ENCODE assay signal across 9 cellular contexts in genomic region chr9:121620777-121621437, GRCh38. TPM values are rescaled to one million over a fixed set of nuclear protein-coding genes. Genes with fewer than 3 reads are reported as not detected.
DNase-seq lines count a peak whose midpoint lies in the region; ATAC-seq, FAIRE-seq and TF ChIP-seq lines count a peak whose summit lies in the region.
"Had no signal": no experiment of that assay in that cellular context is flagged by ENCODE, and none has a peak within 500 bp of the region (broad histone marks: within the 10 kb centered on the region; RNA-seq: fewer than 3 reads in every experiment).

No MANE protein-coding gene starts in this region.

- H3K27ac Mint-ChIP-seq in mesothelial cell of epicardium = peak overlapping the region; percentile 50
- H3K27ac Mint-ChIP-seq in CD8-positive, alpha-beta T cell = no peak overlapping the region

- H3K27me3 ChIP-seq in small intestine (ENCODE audit: control insufficient read depth in 2 of 2, insufficient read depth in 2 of 2, low read length in 2 of 2) = no peaks in the 10 kb centered on the region
- no peaks in the 10 kb centered on the region for H3K27me3 ChIP-seq in CD8-positive, alpha-beta T cell (ENCODE audit: insufficient read depth, low read length)

- FAIRE-seq in small intestine (lab: Jason Lieb, UNC) = no peak
- FAIRE-seq in frontal cortex (lab: Jason Lieb, UNC) = no peak
- FAIRE-seq: colon had no signal

- no peak overlapping the region for H3K4me3 Mint-ChIP-seq in mesothelial cell of epicardium
- no peak overlapping the region for H3K4me3 Mint-ChIP-seq in CD8-positive, alpha-beta T cell

- TF ChIP-seq CTCF in mesothelial cell of epicardium (IDR thresholded peaks at IDR 0.05; ENCODE audit: unreplicated experiment) = peak; percentile 36
- no peak for TF ChIP-seq CTCF in CD8-positive, alpha-beta T cell (IDR thresholded peaks at IDR 0.05)

- H3K4me1 Mint-ChIP-seq in mesothelial cell of epicardium = peaks cover 5% of the 10 kb centered on the region
- H3K4me1 Mint-ChIP-seq in CD8-positive, alpha-beta T cell (ENCODE audit: low read depth) = no peaks in the 10 kb centered on the region

- no peak for ATAC-seq in CD8-positive, alpha-beta T cell

- 47 to 68% (median 62%) methylated on average over 3 of the region's 3 CpGs for WGBS in small intestine, 3 donors

- H3K27ac ChIP-seq in small intestine (ENCODE audit: low read depth in 1 of 2, low read length in 1 of 2) = no peak overlapping the region
- H3K27ac ChIP-seq in CD8-positive, alpha-beta T cell (ENCODE audit: low read depth, low read length) = no peak overlapping the region

- CTCF ChIA-PET in CD8-positive, alpha-beta T cell (lab: Charles Lee) = interaction anchor here (0.6 kb wide), 1 partner anchor 181 kb away, joined by 3 read pairs; no protein-coding TSS in a partner anchor

- H3K9me3 ChIP-seq in small intestine (ENCODE audit: control insufficient read depth, low read depth) = no peaks in the 10 kb centered on the region
- no peaks in the 10 kb centered on the region for H3K9me3 ChIP-seq in CD8-positive, alpha-beta T cell (ENCODE audit: low read length)

- H3K27me3 Mint-ChIP-seq in mesothelial cell of epicardium (ENCODE audit: low read depth) = no peaks in the 10 kb centered on the region
- peaks cover 7% of the 10 kb centered on the region for H3K27me3 Mint-ChIP-seq in CD8-positive, alpha-beta T cell (ENCODE audit: low read depth)

- no peaks in the 10 kb centered on the region for H3K36me3 ChIP-seq in small intestine (ENCODE audit: control insufficient read depth in 2 of 2, insufficient read depth in 2 of 2, low read length in 2 of 2)
- H3K36me3 ChIP-seq in CD8-positive, alpha-beta T cell (ENCODE audit: insufficient read depth, low read length) = no peaks in the 10 kb centered on the region

- peak; percentile 74 for TF ChIP-seq RAD21 in Ishikawa (IDR thresholded peaks at IDR 0.05; ENCODE audit: low read depth)

- DNase-seq in Daoy (ENCODE audit: low read depth) = peak; percentile 69
- DNase-seq in astrocyte of the hippocampus (ENCODE audit: low read depth, low spot score) = peak; percentile 40
- DNase-seq in mesothelial cell of epicardium (ENCODE audit: low spot score in 2 of 2, unreplicated experiment in 2 of 2) = no peak
- no peak for DNase-seq in small intestine
- no peak for DNase-seq in CD8-positive, alpha-beta T cell
- DNase-seq in posterior vena cava (ENCODE audit: low spot score) = no peak
- no peak for DNase-seq in frontal cortex (ENCODE audit: low spot score in 2 of 2)

- intact Hi-C loops in CD8-positive, alpha-beta T cell (cut with DNase I, micrococcal nuclease) = no loop called here
- intact Hi-C loops in posterior vena cava (cut with DNase I) = no loop called here

- no peaks in the 10 kb centered on the region for H3K4me1 ChIP-seq in small intestine (ENCODE audit: control insufficient read depth in 2 of 2, insufficient read depth in 1 of 2, low read depth in 1 of 2, low read length in 1 of 2)
- no peaks in the 10 kb centered on the region for H3K4me1 ChIP-seq in CD8-positive, alpha-beta T cell (ENCODE audit: insufficient read depth, low read length)

- H3K9me3 Mint-ChIP-seq in mesothelial cell of epicardium = no peaks in the 10 kb centered on the region
- no peaks in the 10 kb centered on the region for H3K9me3 Mint-ChIP-seq in CD8-positive, alpha-beta T cell

- POLR2A ChIA-PET in CD8-positive, alpha-beta T cell (lab: Charles Lee) = no interaction called here

- H3K36me3 Mint-ChIP-seq in mesothelial cell of epicardium = no peaks in the 10 kb centered on the region
- no peaks in the 10 kb centered on the region for H3K36me3 Mint-ChIP-seq in CD8-positive, alpha-beta T cell

- no peak for TF ChIP-seq EP300 in Ishikawa (IDR thresholded peaks at IDR 0.05; ENCODE audit: borderline replicate concordance)

- no peak overlapping the region for H3K4me3 ChIP-seq in small intestine (ENCODE audit: low read depth in 1 of 2, low read length in 2 of 2)
- no peak overlapping the region for H3K4me3 ChIP-seq in CD8-positive, alpha-beta T cell (ENCODE audit: low read depth, low read length)

TF ChIP-seq in Ishikawa, 13 proteins besides CTCF, POLR2A, EP300 and RAD21:
- TF ChIP-seq ZBTB7A (IDR thresholded peaks at IDR 0.05; ENCODE audit: low read depth) (no peak), NFIC (IDR thresholded peaks at IDR 0.05) (no peak), REST (IDR thresholded peaks at IDR 0.05; ENCODE audit: low read depth) (no peak), TAF1 (IDR thresholded peaks at IDR 0.05; ENCODE audit: low read depth) (no peak), YY1 (IDR thresholded peaks at IDR 0.05; ENCODE audit: low read depth) (no peak), TCF12 (IDR thresholded peaks at IDR 0.05; ENCODE audit: low read depth) (no peak), FOXM1 (IDR thresholded peaks at IDR 0.05; ENCODE audit: borderline replicate concordance, low read depth) (no peak), CREB1 (IDR thresholded peaks at IDR 0.05; ENCODE audit: low read depth) (no peak), MAX (IDR thresholded peaks at IDR 0.05) (no peak), USF1 (IDR thresholded peaks at IDR 0.05) (no peak), TEAD4 (IDR thresholded peaks at IDR 0.05) (no peak), EGR1 (IDR thresholded peaks at IDR 0.05) (no peak), CEBPB (IDR thresholded peaks at IDR 0.05) (no peak)

RNA-seq across cellular contexts. Expression of gene DAB2IP, which starts 30.5 kb away (rescaled TPM):
- 14.3 and 15.9 TPM in 2 replicates for total RNA-seq in Daoy (2014; rRNA removed; shearing (Covaris generic))
- total RNA-seq in mesothelial cell of epicardium = 71.1 to 76.5 TPM (median 75.7 TPM) in 3 replicates
- polyA plus RNA-seq in small intestine = 10 to 100 TPM; 13.8 to 39.0 (median 20.1) TPM
- 1 to 10 TPM in 1 of 2 experiments, under 1 TPM in 1; 0.58 to 1.2 TPM for total RNA-seq in CD8-positive, alpha-beta T cell
- total RNA-seq in posterior vena cava = 10 to 100 TPM; 68.1 to 83.8 TPM
- total RNA-seq in frontal cortex = 12.6 TPM

Comparison
In these comparisons a context has a peak if more than half of its experiments do, and no peak if none do; other contexts are left out.
1. DNase-seq: peak in Daoy (single experiment) and astrocyte of the hippocampus (single experiment); none in mesothelial cell of epicardium (0 of 2), small intestine (single experiment), CD8-positive, alpha-beta T cell (0 of 7), posterior vena cava (single experiment) and frontal cortex (0 of 2).